ENCODE assay signal across 15 cellular contexts in genomic region chr22:31923166-31923565, GRCh38. TPM values are rescaled to one million over a fixed set of nuclear protein-coding genes. Genes with fewer than 3 reads are reported as not detected.
DNase-seq lines count a peak whose midpoint lies in the region; ATAC-seq, FAIRE-seq and TF ChIP-seq lines count a peak whose summit lies in the region.
"Had no signal": no experiment of that assay in that cellular context is flagged by ENCODE, and none has a peak within 500 bp of the region (broad histone marks: within the 10 kb centered on the region; RNA-seq: fewer than 3 reads in every experiment).

No MANE protein-coding gene starts in this region.

- in situ Hi-C loops in K562 (cut with MboI), result no loop called here

- no peaks in the 10 kb centered on the region for H3K9me3 ChIP-seq in K562 (replicated peaks; ENCODE audit: control insufficient read depth, insufficient read depth, low read depth, low read length)
- H3K9me3 ChIP-seq: body of pancreas had no signal

- H3K79me2 ChIP-seq in K562 (ENCODE audit: control insufficient read depth, insufficient read depth, low read length), result no peaks in the 10 kb centered on the region

- TF ChIP-seq CTCF in K562 (IDR thresholded peaks at IDR 0.05 in 2 of 3, conservative IDR thresholded peaks at IDR 0.05 in 1 of 3; ENCODE audit: insufficient read depth in 2 of 3, low read depth in 1 of 3, low read length in 3 of 3), result no peak

- WGBS in K562 (ENCODE audit: insufficient coverage, low coverage, missing lambda C conversion rate), result 28% methylated on average over 4 of the region's 5 CpGs

- no peak; the same call in 2 of the 3 replicates for ATAC-seq in K562
- peak; percentile 48 for ATAC-seq in left lobe of liver
- no peak for ATAC-seq in HG02885 (IDR thresholded peaks at IDR 0.05; ENCODE audit: poor library complexity, unreplicated experiment)
- ATAC-seq: body of pancreas had no signal

- TF ChIP-seq RAD21 in K562 (CRISPR knock-in tag; conservative IDR thresholded peaks at IDR 0.05 in 1 of 2, IDR thresholded peaks at IDR 0.05 in 1 of 2), result no peak

- DNase-seq in MV-4-11 (lab: John Stamatoyannopoulos, UW), result peak; percentile 80
- no peak for DNase-seq in K562 (ENCODE audit: extremely low read depth in 1 of 4, low spot score in 3 of 4)
- no peak for DNase-seq in left lobe of liver (ENCODE audit: low spot score)
- DNase-seq in NCI-H526 (lab: John Stamatoyannopoulos, UW), result no peak
- DNase-seq in NCI-H345 treated with DMSO at 0.1 percent for 48 hours (lab: John Stamatoyannopoulos, UW; ENCODE audit: unreplicated experiment), result no peak
- DNase-seq in A172 (ENCODE audit: low spot score), result no peak
- DNase-seq: activated CD4-positive, alpha-beta T cell treated with anti-CD3 and anti-CD28 coated beads, Interleukin-2, amount 10 ng/mL, durations not matched to agents 7 days and 5 days; activated effector memory CD4-positive, alpha-beta T cell treated with Interleukin-2 at 50 U/mL for 16 hours; CD8-positive, alpha-beta memory T cell; NCI-H1105 treated with DMSO at 0.1 percent for 48 hours; NCI-H524; SW 1271 had no signal

- TF ChIP-seq EP300 in K562 (IDR thresholded peaks at IDR 0.05; ENCODE audit: low read length), result no peak

- no peaks in the 10 kb centered on the region; the same call in 2 of the 3 replicates for H3K36me3 ChIP-seq in K562 (ENCODE audit: control insufficient read depth, insufficient read depth, low read length)

- H4K20me1 ChIP-seq in K562 (replicated peaks; ENCODE audit: control insufficient read depth, insufficient read depth, low read length), result no peaks in the 10 kb centered on the region

- H3K9me1 ChIP-seq in K562 (ENCODE audit: control insufficient read depth, insufficient read depth, low read length), result peaks cover 4% of the 10 kb centered on the region

- CTCF ChIA-PET in K562 (lab: Yijun Ruan, JAX; ENCODE audit: low intra/inter-chr PET ratio), result no interaction called here

- POLR2A ChIA-PET in K562 (lab: Yijun Ruan, JAX), result interaction anchor here (1.0 kb wide), 1 partner anchor 28 kb away, joined by 3 read pairs; no protein-coding TSS in a partner anchor

- no peak overlapping the region for H3K4me2 ChIP-seq in K562 (ENCODE audit: insufficient read depth, low read length)

- H3K9ac ChIP-seq in K562 (ENCODE audit: insufficient read depth in 1 of 2, low read depth in 2 of 2, low read length in 2 of 2), result no peak overlapping the region

- FAIRE-seq in K562 (lab: Jason Lieb, UNC), result peak; percentile 73

- no peak for TF ChIP-seq POLR2A in K562 (conservative IDR thresholded peaks at IDR 0.05)

- H3K27ac ChIP-seq in K562 (ENCODE audit: extremely low read depth, low read depth, low read length) (no peak overlapping the region; the same call in 2 of the 3 replicates), temporal lobe (ENCODE audit: low read depth, low read length) (peak overlapping the region; percentile 64)

- H3K27me3 ChIP-seq in K562 (ENCODE audit: control insufficient read depth in 2 of 2, insufficient read depth in 2 of 2, low read length in 2 of 2), result no peaks in the 10 kb centered on the region
- H3K27me3 ChIP-seq: body of pancreas had no signal

- H2AFZ ChIP-seq in K562 (ENCODE audit: low read depth, low read length), result peak overlapping the region; percentile 35

- no peak overlapping the region for H3K4me3 ChIP-seq in K562
- H3K4me3 ChIP-seq: body of pancreas had no signal

- intact Hi-C loops in K562 (cut with micrococcal nuclease), result no loop called here

- BruUV-seq in K562 (replicated peaks; lab: Mats Ljungman, UMichigan), result no TSS peak

- peaks cover 0 to 3% of the 10 kb centered on the region in 2 experiments; a peak in 3 of 5 replicates for H3K4me1 ChIP-seq in K562 (replicated peaks in 1 of 2; ENCODE audit: control insufficient read depth in 2 of 2, insufficient read depth in 2 of 2, low read length in 2 of 2)
- H3K4me1 ChIP-seq: body of pancreas had no signal

TF ChIP-seq in K562, 482 proteins besides CTCF, POLR2A, EP300 and RAD21 (continues in another document):
- TF ChIP-seq NR2C1 (IDR thresholded peaks at IDR 0.05), result no peak
- no peak for TF ChIP-seq NR2C1 (tag; IDR thresholded peaks at IDR 0.05)
- no peak for TF ChIP-seq ZBTB12 (CRISPR knock-in tag; IDR thresholded peaks at IDR 0.05)
- TF ChIP-seq CBFB (CRISPR knock-in tag; IDR thresholded peaks at IDR 0.05), result no peak
- no peak for TF ChIP-seq NFIX (CRISPR knock-in tag; IDR thresholded peaks at IDR 0.05; ENCODE audit: low read depth)
- TF ChIP-seq ZBTB5 (IDR thresholded peaks at IDR 0.05), result no peak
- no peak for TF ChIP-seq L3MBTL2 (IDR thresholded peaks at IDR 0.05)
- no peak for TF ChIP-seq ETS2 (tag; IDR thresholded peaks at IDR 0.05; ENCODE audit: borderline replicate concordance, poor library complexity, severe bottlenecking)
- TF ChIP-seq KDM1A (IDR thresholded peaks at IDR 0.05), result no peak
- no peak for TF ChIP-seq ZNF449 (CRISPR knock-in tag; IDR thresholded peaks at IDR 0.05)
- no peak for TF ChIP-seq PRPF4 (IDR thresholded peaks at IDR 0.05; ENCODE audit: insufficient read depth, low read depth, low read length, poor library complexity, severe bottlenecking)

RNA-seq across cellular contexts. Expression of gene YWHAH, which starts 21.2 kb away (rescaled TPM):
- 39.0 and 61.0 TPM in 2 replicates for total RNA-seq in K562 (2011; cell fraction: chromatin; rRNA removed; ENCODE audit: low replicate concordance)
- 24.5 and 26.3 TPM in 2 replicates for total RNA-seq in K562 (2011; cell fraction: nucleolus; rRNA removed)
- 31.3 and 37.5 TPM in 2 replicates for total RNA-seq in K562 (2011; cell fraction: nucleoplasm; rRNA removed)
- total RNA-seq in K562 (2014; rRNA removed) (97.3 and 109 TPM in 2 replicates), K562 (2014; rRNA removed; fragmentation: Illumina TruSeq; extraction: Trizol) (140 and 203 TPM in 2 replicates), K562 (2015; rRNA removed; fragmentation: Illumina TruSeq; extraction: Trizol) (106 and 114 TPM in 2 replicates), K562 (2021) (141 and 162 TPM in 2 replicates), left lobe of liver (40.2 TPM), temporal lobe (175 TPM)
- polyA plus RNA-seq in K562 (2011; rRNA removed) (100 and 119 TPM in 2 replicates), K562 (2014; fragmentation: Illumina TruSeq; extraction: Trizol) (171 and 177 TPM in 2 replicates), K562 (2014; fragmentation: Nextera tagmentation; extraction: Ambion mirVana) (10 to 100 TPM; 32.0 to 39.6 TPM), K562 (2014; rRNA removed) (105 and 106 TPM in 2 replicates)
- 104 and 112 TPM in 2 replicates for polyA plus RNA-seq in K562 (2011; cell fraction: cytosol; rRNA removed)
- 42.9 and 49.4 TPM in 2 replicates for polyA plus RNA-seq in K562 (2011; cell fraction: nucleus; rRNA removed)
- 72.8 and 107 TPM in 2 replicates for polyA plus RNA-seq in K562 (2012)
- polyA minus RNA-seq in K562 (2011; rRNA and poly(A)+ RNA removed), result 72.4 and 90.3 TPM in 2 replicates
- polyA minus RNA-seq in K562 (2011; cell fraction: cytosol; rRNA and poly(A)+ RNA removed), result 43.7 and 66.7 TPM in 2 replicates
- 13.2 and 25.0 TPM in 2 replicates for polyA minus RNA-seq in K562 (2011; cell fraction: nucleus; rRNA and poly(A)+ RNA removed)
- 176 and 188 TPM in 2 replicates for total RNA-seq in A172 (2014; rRNA removed; shearing (Covaris generic))
